In genomic region chr12:57226588-57227314, GRCh38 we compare ENCODE assay signal across 13 cellular contexts. TPM values are rescaled to one million over a fixed set of nuclear protein-coding genes. Genes with fewer than 3 reads are reported as not detected.
DNase-seq lines count a peak whose midpoint lies in the region; ATAC-seq and TF ChIP-seq lines count a peak whose summit lies in the region.
"Had no signal": no experiment of that assay in that cellular context is flagged by ENCODE, and none has a peak within 500 bp of the region (broad histone marks: within the 10 kb centered on the region; RNA-seq: fewer than 3 reads in every experiment).

No MANE protein-coding gene starts in this region.

- H3K9me3 Mint-ChIP-seq in MCF 10A (ENCODE audit: unreplicated experiment), result no peaks in the 10 kb centered on the region
- no peaks in the 10 kb centered on the region for H3K9me3 Mint-ChIP-seq in stimulated activated naive B cell treated with anti-CD40 and anti-IgM and Interleukin-4, amounts not matched to agents 10 μg/mL and 1 μg/mL and 100 μg/mL, for 72 hours
- no peaks in the 10 kb centered on the region for H3K9me3 Mint-ChIP-seq in T-cell

- no peaks in the 10 kb centered on the region for H3K9me3 ChIP-seq in breast epithelium
- no peaks in the 10 kb centered on the region for H3K9me3 ChIP-seq in T-helper 17 cell (ENCODE audit: control insufficient read depth, low read length, poor library complexity, severe bottlenecking)

- TF ChIP-seq POLR2A in breast epithelium (IDR thresholded peaks at IDR 0.05), result no peak

- no peaks in the 10 kb centered on the region for H3K36me3 ChIP-seq in breast epithelium

- H3K4me3 ChIP-seq in breast epithelium (peak overlapping the region in 2 of 3 donors; percentile 35 to 45), fibroblast of villous mesenchyme (ENCODE audit: low read depth, low read length) (peak overlapping the region; percentile 12)

- CTCF ChIA-PET in MCF 10A (lab: Yijun Ruan, JAX), result interaction anchor here (0.6 to 10.2 kb wide), 6 partner anchors 12 to 261 kb away, joined by 3 to 152 read pairs (median 4); no protein-coding TSS in a partner anchor
- CTCF ChIA-PET in T-cell (lab: Charles Lee), result interaction anchor here (0.6 to 3.9 kb wide), 9 partner anchors 9 to 254 kb away, joined by 3 to 21 read pairs (median 4); a partner anchor contains a TSS

- H3K4me3 Mint-ChIP-seq in MCF 10A (ENCODE audit: unreplicated experiment), result no peak overlapping the region
- H3K4me3 Mint-ChIP-seq in T-helper 17 cell, result peak overlapping the region; percentile 41
- peak overlapping the region; percentile 67 to 76 for H3K4me3 Mint-ChIP-seq in stimulated activated naive B cell treated with anti-CD40 and anti-IgM and Interleukin-4, amounts not matched to agents 10 μg/mL and 1 μg/mL and 100 μg/mL, for 72 hours
- H3K4me3 Mint-ChIP-seq in T-cell, result peak overlapping the region in 1 of 3 donors; percentile 42

- H3K27me3 Mint-ChIP-seq in MCF 10A (ENCODE audit: insufficient read depth, unreplicated experiment) (peaks cover 7% of the 10 kb centered on the region), T-helper 17 cell (peaks cover 45% of the 10 kb centered on the region), T-cell (peaks cover 34 to 52% of the 10 kb centered on the region in 2 donors)
- H3K27me3 Mint-ChIP-seq in stimulated activated naive B cell treated with anti-CD40 and anti-IgM and Interleukin-4, amounts not matched to agents 10 μg/mL and 1 μg/mL and 100 μg/mL, for 72 hours, result peaks cover 33 to 45% of the 10 kb centered on the region in 2 donors

- no peak for TF ChIP-seq CTCF in breast epithelium (IDR thresholded peaks at IDR 0.05)
- no peak for TF ChIP-seq CTCF in MCF 10A (IDR thresholded peaks at IDR 0.05; ENCODE audit: unreplicated experiment)
- no peak for TF ChIP-seq CTCF in fibroblast of villous mesenchyme (IDR thresholded peaks at IDR 0.05; ENCODE audit: insufficient read depth, low read depth, low read length)

- DNase-seq in breast epithelium (ENCODE audit: low spot score in 2 of 2), result no peak
- DNase-seq in MCF 10A (ENCODE audit: unreplicated experiment), result no peak
- no peak for DNase-seq in T-helper 17 cell
- no peak for DNase-seq in fibroblast of villous mesenchyme (ENCODE audit: low read depth)
- no peak for DNase-seq in stimulated activated naive B cell treated with anti-CD40 and anti-IgM and Interleukin-4, amounts not matched to agents 10 μg/mL and 1 μg/mL and 100 μg/mL, for 72 hours
- DNase-seq in superior temporal gyrus (ENCODE audit: extremely low spot score), result no peak
- DNase-seq in T-cell, result no peak
- DNase-seq: activated CD4-positive, alpha-beta T cell treated with anti-CD3 and anti-CD28 coated beads, Interleukin-2, amount 50 U/mL, for 4 hours; cerebellar nuclear complex; hypothalamus; NCI-H1105 treated with DMSO at 0.1 percent for 48 hours had no signal

- no TSS peak for BruUV-seq in MCF 10A (replicated peaks; lab: Mats Ljungman, UMichigan)

- POLR2A ChIA-PET in MCF 10A (lab: Yijun Ruan, JAX), result interaction anchor here (0.9 to 1.2 kb wide), 3 partner anchors 12 to 114 kb away, joined by 3 to 4 read pairs (median 3); no protein-coding TSS in a partner anchor
- POLR2A ChIA-PET in T-cell (lab: Charles Lee), result no interaction called here

- H3K27me3 ChIP-seq in breast epithelium, result peaks cover 2 to 51% of the 10 kb centered on the region in 2 donors

- no peak overlapping the region for H3K27ac ChIP-seq in breast epithelium
- H3K27ac ChIP-seq: parathyroid adenoma had no signal

- peaks cover 20% of the 10 kb centered on the region for H3K4me1 Mint-ChIP-seq in MCF 10A (ENCODE audit: insufficient read depth, unreplicated experiment)
- H3K4me1 Mint-ChIP-seq in T-helper 17 cell, result peaks cover 51% of the 10 kb centered on the region
- H3K4me1 Mint-ChIP-seq in stimulated activated naive B cell treated with anti-CD40 and anti-IgM and Interleukin-4, amounts not matched to agents 10 μg/mL and 1 μg/mL and 100 μg/mL, for 72 hours, result peaks cover 52 to 93% of the 10 kb centered on the region in 2 donors
- H3K4me1 Mint-ChIP-seq in T-cell, result peaks cover 54 to 75% (median 74%) of the 10 kb centered on the region in 3 donors

- intact Hi-C loops in breast epithelium (cut with DNase I; ENCODE audit: low total_unique reads), result no loop called here
- intact Hi-C loops in MCF 10A (cut with micrococcal nuclease), result no loop called here

- H3K27ac Mint-ChIP-seq in MCF 10A (ENCODE audit: low read depth, unreplicated experiment) (no peak overlapping the region), T-helper 17 cell (no peak overlapping the region), T-cell (peak overlapping the region in 1 of 2 donors; percentile 27)
- peak overlapping the region; percentile 42 for H3K27ac Mint-ChIP-seq in stimulated activated naive B cell treated with anti-CD40 and anti-IgM and Interleukin-4, amounts not matched to agents 10 μg/mL and 1 μg/mL and 100 μg/mL, for 72 hours

- peaks cover 0 to 4% of the 10 kb centered on the region in 2 donors for H3K4me1 ChIP-seq in breast epithelium

- peaks cover 23% of the 10 kb centered on the region for H3K36me3 Mint-ChIP-seq in MCF 10A (ENCODE audit: insufficient read depth, unreplicated experiment)
- H3K36me3 Mint-ChIP-seq in T-helper 17 cell (ENCODE audit: low read depth), result peaks cover 14% of the 10 kb centered on the region
- H3K36me3 Mint-ChIP-seq in stimulated activated naive B cell treated with anti-CD40 and anti-IgM and Interleukin-4, amounts not matched to agents 10 μg/mL and 1 μg/mL and 100 μg/mL, for 72 hours, result peaks cover 16 to 17% of the 10 kb centered on the region in 2 donors
- peaks cover 3% of the 10 kb centered on the region for H3K36me3 Mint-ChIP-seq in T-cell

- ATAC-seq in T-helper 17 cell, result no peak
- ATAC-seq in stimulated activated naive B cell treated with anti-CD40 and anti-IgM and Interleukin-4, amounts not matched to agents 10 μg/mL and 1 μg/mL and 100 μg/mL, for 72 hours (replicated peaks), result no peak
- ATAC-seq in HG03439 (IDR thresholded peaks at IDR 0.05; ENCODE audit: unreplicated experiment), result no peak
- ATAC-seq in T-cell (replicated peaks in 1 of 4), result no peak

RNA-seq across cellular contexts. Expression of gene SHMT2, which starts 2.8 kb away (rescaled TPM):
- 10 to 100 TPM; 37.9 to 63.3 (median 46.7) TPM for total RNA-seq in breast epithelium
- total RNA-seq in MCF 10A (2022), result 375 and 421 TPM in 2 replicates
- 10 to 100 TPM; 28.8 to 36.9 TPM for total RNA-seq in T-helper 17 cell
- 199 and 316 TPM in 2 replicates for total RNA-seq in fibroblast of villous mesenchyme
- 10 to 100 TPM; 31.0 to 80.9 (median 55.6) TPM for total RNA-seq in T-cell

RNA-seq across cellular contexts. Expression of gene NXPH4, which starts 10.2 kb away (rescaled TPM):
- under 1 TPM in 1 of 3 donors, not detected in 2; 0.33 TPM for total RNA-seq in breast epithelium
- 2.2 and 2.8 TPM in 2 replicates for total RNA-seq in MCF 10A (2022)
- total RNA-seq in T-helper 17 cell, result not detected
- 1.3 and 1.6 TPM in 2 replicates for total RNA-seq in fibroblast of villous mesenchyme
- total RNA-seq in T-cell, result 1 to 10 TPM in 2 of 5 donors, under 1 TPM in 2, not detected in 1; 0.49 to 4.5 (median 1.0) TPM

RNA-seq across cellular contexts. Expression of gene STAC3, which starts 24.2 kb away (rescaled TPM):
- total RNA-seq in breast epithelium (1 to 10 TPM in 2 of 3 donors, under 1 TPM in 1; 0.98 to 3.2 (median 1.6) TPM), MCF 10A (2022) (2.5 and 2.8 TPM in 2 replicates), T-helper 17 cell (1 to 10 TPM; 1.6 to 1.9 TPM), fibroblast of villous mesenchyme (0.32 and 1.3 TPM in 2 replicates), T-cell (1 to 10 TPM; 1.3 to 4.9 (median 2.9) TPM)
